20 cellular contexts compared by ENCODE assay signal in genomic region chr5:176454724-176455394, GRCh38.
"Had no signal": no experiment of that assay in that cellular context is flagged by ENCODE, and none has a peak within 500 bp of the region (broad histone marks: within the 10 kb centered on the region; RNA-seq: fewer than 3 reads in every experiment).

No MANE protein-coding gene starts in this region.

- H3K9me3 ChIP-seq: breast epithelium had no signal

- H3K4me3 ChIP-seq: breast epithelium had no signal

- H3K27ac Mint-ChIP-seq: activated CD4-positive, alpha-beta memory T cell treated with anti-CD3 and anti-CD28 coated beads for 36 hours; activated CD4-positive, alpha-beta T cell treated with anti-CD3 and anti-CD28 coated beads, Interleukin-2, amount 10 ng/mL, durations not matched to agents 7 days and 5 days; T-helper 17 cell had no signal

- DNase-seq: activated CD4-positive, alpha-beta memory T cell treated with anti-CD3 and anti-CD28 coated beads for 36 hours; activated CD4-positive, alpha-beta T cell treated with anti-CD3 and anti-CD28 coated beads, Interleukin-2, amount 10 ng/mL, durations not matched to agents 7 days and 5 days; activated CD4-positive, CD25-positive, alpha-beta regulatory T cell; activated CD8-positive, alpha-beta memory T cell treated with anti-CD3 and anti-CD28 coated beads for 24 hours; activated effector memory CD4-positive, alpha-beta T cell treated with anti-CD3 and anti-CD28 coated beads, Interleukin-2, amount 50 U/mL, for 16 hours; activated naive CD4-positive, alpha-beta T cell treated with Interleukin-2 at 50 U/mL for 16 hours; activated T-cell treated with anti-CD3 and anti-CD28 coated beads, Interleukin-2, amount 50 U/mL, for 4 hours; aorta; central memory CD4-positive, alpha-beta T cell; KG1; NCI-H1048; NCI-H1930; NCI-H510A treated with DMSO at 0.1 percent for 48 hours; NCI-H69; NK-92 treated with Interleukin-12 subunit alpha and Interleukin-12 subunit beta, amount 100 ng/mL, for 24 hours; PC-3; SIG-M5; T-helper 17 cell; T-helper 9 cell had no signal

- H3K4me3 Mint-ChIP-seq: activated CD4-positive, alpha-beta memory T cell treated with anti-CD3 and anti-CD28 coated beads for 36 hours; activated CD4-positive, alpha-beta T cell treated with anti-CD3 and anti-CD28 coated beads, Interleukin-2, amount 10 ng/mL, durations not matched to agents 7 days and 5 days; activated T-cell treated with anti-CD3 and anti-CD28 coated beads, Interleukin-2, amount 50 U/mL, for 4 hours; T-helper 17 cell had no signal

- ATAC-seq: activated T-cell treated with anti-CD3 and anti-CD28 coated beads, Interleukin-2, amount 50 U/mL, for 4 hours; PC-3; T-helper 17 cell had no signal

- H3K36me3 ChIP-seq: breast epithelium had no signal

- H3K27me3 ChIP-seq: breast epithelium had no signal

- H3K9me3 Mint-ChIP-seq: activated CD4-positive, alpha-beta memory T cell treated with anti-CD3 and anti-CD28 coated beads for 36 hours; activated CD4-positive, alpha-beta T cell treated with anti-CD3 and anti-CD28 coated beads, Interleukin-2, amount 10 ng/mL, durations not matched to agents 7 days and 5 days; activated T-cell treated with anti-CD3 and anti-CD28 coated beads, Interleukin-2, amount 50 U/mL, for 4 hours had no signal

- H3K27me3 Mint-ChIP-seq: activated CD4-positive, alpha-beta memory T cell treated with anti-CD3 and anti-CD28 coated beads for 36 hours; activated CD4-positive, alpha-beta T cell treated with anti-CD3 and anti-CD28 coated beads, Interleukin-2, amount 10 ng/mL, durations not matched to agents 7 days and 5 days; T-helper 17 cell had no signal

- H3K27ac ChIP-seq: breast epithelium had no signal
